ENCODE assay signal across 13 cellular contexts in the genomic region with DNA sequence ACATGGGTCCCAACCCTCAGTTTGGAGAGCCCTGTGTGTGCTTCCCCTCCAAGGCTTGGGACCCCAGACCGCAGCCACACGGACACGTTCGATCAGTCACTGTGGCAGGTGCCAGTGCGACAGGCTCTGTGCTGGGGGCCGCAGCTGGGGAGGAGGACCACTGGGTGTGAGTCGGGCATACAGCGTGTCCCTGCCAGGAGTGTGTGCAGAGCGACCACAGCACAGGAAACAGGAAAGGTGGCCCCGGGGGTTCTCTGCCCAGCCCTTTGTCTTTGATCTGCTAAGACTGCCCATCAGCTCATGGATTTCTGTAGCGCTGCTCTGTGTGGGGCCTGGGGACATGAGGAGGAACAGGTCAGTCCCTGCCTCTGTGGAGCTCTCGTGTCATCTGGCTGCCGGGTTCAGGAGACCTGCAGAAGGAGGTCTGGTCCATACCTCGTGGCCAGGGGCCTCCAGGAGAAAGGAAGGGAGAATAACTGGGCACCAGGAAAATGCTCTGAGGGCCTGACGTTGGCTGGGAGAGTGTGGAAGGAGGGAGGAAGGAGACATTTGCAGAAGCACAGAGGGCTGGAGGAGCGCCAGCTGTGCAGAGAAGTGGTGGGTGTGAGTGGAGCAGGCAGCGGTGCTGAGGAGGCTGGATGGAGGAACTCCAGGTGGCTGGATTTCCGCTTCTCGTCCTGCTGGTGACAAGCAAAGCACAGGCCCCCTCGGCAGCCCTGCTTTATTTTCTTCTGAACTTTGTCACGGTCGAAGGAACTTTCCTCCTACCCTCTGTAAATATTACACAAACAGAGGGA. TPM values are rescaled to one million over a fixed set of nuclear protein-coding genes. Genes with fewer than 3 reads are reported as not detected.
DNase-seq lines count a peak whose midpoint lies in the region; ATAC-seq and TF ChIP-seq lines count a peak whose summit lies in the region.
"Had no signal": no experiment of that assay in that cellular context is flagged by ENCODE, and none has a peak within 500 bp of the region (broad histone marks: within the 10 kb centered on the region; RNA-seq: fewer than 3 reads in every experiment).

No MANE protein-coding gene starts in this region.

- no peak for TF ChIP-seq EP300 in stomach (IDR thresholded peaks at IDR 0.05)

- H3K27me3 Mint-ChIP-seq in activated CD8-positive, alpha-beta T cell treated with anti-CD3 and anti-CD28 coated beads, Interleukin-2, amount 10 ng/mL, durations not matched to agents 7 days and 5 days (ENCODE audit: low read depth) = no peaks in the 10 kb centered on the region
- no peaks in the 10 kb centered on the region for H3K27me3 Mint-ChIP-seq in activated CD8-positive, alpha-beta T cell treated with anti-CD3 and anti-CD28 coated beads for 36 hours
- H3K27me3 Mint-ChIP-seq: activated naive CD4-positive, alpha-beta T cell treated with anti-CD3 and anti-CD28 coated beads, Interleukin-2, amount 10 ng/mL, durations not matched to agents 7 days and 5 days had no signal

- 62 to 75% (median 75%) methylated on average over 18 to 22 of the region's 22 CpGs for WGBS in stomach, 5 donors

- H3K4me3 Mint-ChIP-seq in activated CD8-positive, alpha-beta T cell treated with anti-CD3 and anti-CD28 coated beads, Interleukin-2, amount 10 ng/mL, durations not matched to agents 7 days and 5 days = no peak overlapping the region
- no peak overlapping the region for H3K4me3 Mint-ChIP-seq in activated CD8-positive, alpha-beta T cell treated with anti-CD3 and anti-CD28 coated beads for 36 hours
- H3K4me3 Mint-ChIP-seq: activated naive CD4-positive, alpha-beta T cell treated with anti-CD3 and anti-CD28 coated beads, Interleukin-2, amount 10 ng/mL, durations not matched to agents 7 days and 5 days had no signal

- H3K36me3 Mint-ChIP-seq in activated CD8-positive, alpha-beta T cell treated with anti-CD3 and anti-CD28 coated beads, Interleukin-2, amount 10 ng/mL, durations not matched to agents 7 days and 5 days (ENCODE audit: low read depth) = peaks cover 39% of the 10 kb centered on the region
- H3K36me3 Mint-ChIP-seq in activated CD8-positive, alpha-beta T cell treated with anti-CD3 and anti-CD28 coated beads for 36 hours (ENCODE audit: low read depth) = peaks cover 17% of the 10 kb centered on the region

- no peak for TF ChIP-seq CTCF in activated CD8-positive, alpha-beta T cell treated with anti-CD3 and anti-CD28 coated beads for 36 hours (IDR thresholded peaks at IDR 0.05)
- TF ChIP-seq CTCF in Loucy (conservative IDR thresholded peaks at IDR 0.05; ENCODE audit: low read length) = no peak
- TF ChIP-seq CTCF in left ventricle myocardium inferior (IDR thresholded peaks at IDR 0.05; ENCODE audit: borderline replicate concordance) = no peak
- TF ChIP-seq CTCF in stomach (IDR thresholded peaks at IDR 0.05) = no peak

- no peak for ATAC-seq in activated CD8-positive, alpha-beta T cell treated with anti-CD3 and anti-CD28 coated beads, Interleukin-2, amount 10 ng/mL, durations not matched to agents 7 days and 5 days
- no peak for ATAC-seq in activated CD8-positive, alpha-beta T cell treated with anti-CD3 and anti-CD28 coated beads for 36 hours
- ATAC-seq in HG03159 (IDR thresholded peaks at IDR 0.05; ENCODE audit: unreplicated experiment) = no peak
- no peak for ATAC-seq in GM21576 (IDR thresholded peaks at IDR 0.05; ENCODE audit: unreplicated experiment)

- H4K20me1 ChIP-seq in Loucy (ENCODE audit: insufficient read depth, low read length, poor library complexity, severe bottlenecking) = peaks cover 7% of the 10 kb centered on the region

- H3K27ac Mint-ChIP-seq in activated CD8-positive, alpha-beta T cell treated with anti-CD3 and anti-CD28 coated beads, Interleukin-2, amount 10 ng/mL, durations not matched to agents 7 days and 5 days = peak overlapping the region; percentile 46
- H3K27ac Mint-ChIP-seq in activated CD8-positive, alpha-beta T cell treated with anti-CD3 and anti-CD28 coated beads for 36 hours = no peak overlapping the region
- H3K27ac Mint-ChIP-seq: activated naive CD4-positive, alpha-beta T cell treated with anti-CD3 and anti-CD28 coated beads, Interleukin-2, amount 10 ng/mL, durations not matched to agents 7 days and 5 days had no signal

- no peak for DNase-seq in activated CD8-positive, alpha-beta T cell treated with anti-CD3 and anti-CD28 coated beads, Interleukin-2, amount 10 ng/mL, durations not matched to agents 7 days and 5 days
- DNase-seq in activated CD8-positive, alpha-beta T cell treated with anti-CD3 and anti-CD28 coated beads for 36 hours = no peak
- DNase-seq in left ventricle myocardium inferior = peak; percentile 51
- DNase-seq in stomach = peak; percentile 28
- no peak for DNase-seq in NCI-H1930 (lab: John Stamatoyannopoulos, UW)
- DNase-seq: activated CD8-positive, alpha-beta memory T cell treated with anti-CD3 and anti-CD28 coated beads, Interleukin-2, amount 50 U/mL, for 48 hours; activated naive CD4-positive, alpha-beta T cell treated with anti-CD3 and anti-CD28 coated beads, Interleukin-2, amount 10 ng/mL, durations not matched to agents 7 days and 5 days; kidney glomerular epithelial cell; SJCRH30; WERI-Rb-1 had no signal

- intact Hi-C loops in activated CD8-positive, alpha-beta T cell treated with anti-CD3 and anti-CD28 coated beads for 36 hours (cut with micrococcal nuclease) = no loop called here
- intact Hi-C loops in left ventricle myocardium inferior (cut with micrococcal nuclease) = no loop called here
- intact Hi-C loops in stomach (cut with DNase I; ENCODE audit: low total_unique reads) = loop anchor here (10.0 kb wide), 1 partner anchor 99 kb away; no protein-coding TSS in a partner anchor

- H3K4me1 ChIP-seq in Loucy (ENCODE audit: insufficient read depth, low read length, poor library complexity, severe bottlenecking) (peaks cover 79% of the 10 kb centered on the region), left ventricle myocardium inferior (peaks cover 35% of the 10 kb centered on the region), stomach (peaks cover 12 to 41% (median 19%) of the 10 kb centered on the region in 4 donors)

- peak overlapping the region; percentile 92 for H3K9ac ChIP-seq in Loucy (ENCODE audit: low read depth, low read length, poor library complexity, severe bottlenecking)

- POLR2A ChIA-PET in activated CD8-positive, alpha-beta T cell treated with anti-CD3 and anti-CD28 coated beads, Interleukin-2, amount 10 ng/mL, durations not matched to agents 7 days and 5 days (lab: Charles Lee) = no interaction called here
- POLR2A ChIA-PET in activated CD8-positive, alpha-beta T cell treated with anti-CD3 and anti-CD28 coated beads for 36 hours (lab: Charles Lee) = no interaction called here

- H3K9me3 ChIP-seq in Loucy (ENCODE audit: insufficient read depth, low read depth, low read length) (no peaks in the 10 kb centered on the region), left ventricle myocardium inferior (replicated peaks) (no peaks in the 10 kb centered on the region), stomach (no peaks in the 10 kb centered on the region)
- H3K9me3 ChIP-seq: SJCRH30 had no signal

- peaks cover 82% of the 10 kb centered on the region for H3K79me2 ChIP-seq in Loucy (ENCODE audit: insufficient read depth, low read length)

- peak overlapping the region; percentile 67 for H3K4me3 ChIP-seq in Loucy (ENCODE audit: low read length, poor library complexity, severe bottlenecking)
- H3K4me3 ChIP-seq in left ventricle myocardium inferior = no peak overlapping the region
- H3K4me3 ChIP-seq in stomach = no peak overlapping the region
- H3K4me3 ChIP-seq: SJCRH30 had no signal

- no peaks in the 10 kb centered on the region for H3K36me3 ChIP-seq in Loucy (ENCODE audit: insufficient read depth, low read length)
- no peaks in the 10 kb centered on the region for H3K36me3 ChIP-seq in left ventricle myocardium inferior
- H3K36me3 ChIP-seq in stomach = peaks cover 0 to 3% (median 0%) of the 10 kb centered on the region in 4 donors
- H3K36me3 ChIP-seq: SJCRH30 had no signal

- no peak overlapping the region for H2AFZ ChIP-seq in Loucy (ENCODE audit: low read length)

- no peaks in the 10 kb centered on the region for H3K9me3 Mint-ChIP-seq in activated CD8-positive, alpha-beta T cell treated with anti-CD3 and anti-CD28 coated beads, Interleukin-2, amount 10 ng/mL, durations not matched to agents 7 days and 5 days (ENCODE audit: insufficient read depth)
- no peaks in the 10 kb centered on the region for H3K9me3 Mint-ChIP-seq in activated CD8-positive, alpha-beta T cell treated with anti-CD3 and anti-CD28 coated beads for 36 hours
- H3K9me3 Mint-ChIP-seq: activated naive CD4-positive, alpha-beta T cell treated with anti-CD3 and anti-CD28 coated beads, Interleukin-2, amount 10 ng/mL, durations not matched to agents 7 days and 5 days had no signal

- H3K27me3 ChIP-seq in Loucy (ENCODE audit: insufficient read depth, low read length, poor library complexity, severe bottlenecking) = no peaks in the 10 kb centered on the region
- no peaks in the 10 kb centered on the region for H3K27me3 ChIP-seq in left ventricle myocardium inferior (ENCODE audit: low read depth)
- H3K27me3 ChIP-seq in stomach = no peaks in the 10 kb centered on the region
- H3K27me3 ChIP-seq: SJCRH30 had no signal

- H3F3A ChIP-seq in Loucy (ENCODE audit: low read depth) = 0 out of 2 replicates have a peak, but pooled peaks cover 3% of the 10 kb centered on the region

- no peak for TF ChIP-seq POLR2A in stomach (IDR thresholded peaks at IDR 0.05)

- H3K27ac ChIP-seq in left ventricle myocardium inferior (replicated peaks) (no peak overlapping the region), stomach (no peak overlapping the region)
- H3K27ac ChIP-seq: SJCRH30 had no signal

- CTCF ChIA-PET in activated CD8-positive, alpha-beta T cell treated with anti-CD3 and anti-CD28 coated beads, Interleukin-2, amount 10 ng/mL, durations not matched to agents 7 days and 5 days (lab: Charles Lee) = interaction anchor here (2.5 kb wide), 1 partner anchor 102 kb away, joined by 9 read pairs; no protein-coding TSS in a partner anchor
- CTCF ChIA-PET in activated CD8-positive, alpha-beta T cell treated with anti-CD3 and anti-CD28 coated beads for 36 hours (lab: Charles Lee) = interaction anchor here (1.2 to 1.3 kb wide), 2 partner anchors 14 to 102 kb away, joined by 3 to 5 read pairs; a partner anchor contains a TSS

- no peaks in the 10 kb centered on the region for H3K9me2 ChIP-seq in Loucy (replicated peaks; ENCODE audit: low read depth, low read length)

- H3K4me1 Mint-ChIP-seq in activated CD8-positive, alpha-beta T cell treated with anti-CD3 and anti-CD28 coated beads, Interleukin-2, amount 10 ng/mL, durations not matched to agents 7 days and 5 days (ENCODE audit: low read depth) = peaks cover 66% of the 10 kb centered on the region
- peaks cover 25% of the 10 kb centered on the region for H3K4me1 Mint-ChIP-seq in activated CD8-positive, alpha-beta T cell treated with anti-CD3 and anti-CD28 coated beads for 36 hours (ENCODE audit: low read depth)

- peak overlapping the region; percentile 99 for H3K4me2 ChIP-seq in Loucy (ENCODE audit: low read depth, low read length, poor library complexity, severe bottlenecking)

RNA-seq across cellular contexts. Expression of a gene that starts 4.1 kb away (rescaled TPM):
- 100 to 1,000 TPM; 126 to 130 TPM for total RNA-seq in activated CD8-positive, alpha-beta T cell treated with anti-CD3 and anti-CD28 coated beads, Interleukin-2, amount 10 ng/mL, durations not matched to agents 7 days and 5 days
- 10 to 100 TPM; 90.2 to 93.9 TPM for total RNA-seq in activated CD8-positive, alpha-beta T cell treated with anti-CD3 and anti-CD28 coated beads for 36 hours
- total RNA-seq in left ventricle myocardium inferior (12.5 TPM), stomach (1 to 10 TPM in 3 of 5 donors, not detected in 2; 4.6 to 8.1 (median 6.2) TPM)
- 10 to 100 TPM; 15.9 to 37.1 (median 28.6) TPM for polyA plus RNA-seq in stomach

RNA-seq across cellular contexts. Expression of a gene that starts 4.1 kb away (rescaled TPM):
- total RNA-seq in activated CD8-positive, alpha-beta T cell treated with anti-CD3 and anti-CD28 coated beads, Interleukin-2, amount 10 ng/mL, durations not matched to agents 7 days and 5 days = 10 to 100 TPM; 36.7 to 37.8 TPM
- 10 to 100 TPM; 30.3 to 31.9 TPM for total RNA-seq in activated CD8-positive, alpha-beta T cell treated with anti-CD3 and anti-CD28 coated beads for 36 hours
- 19.9 TPM for total RNA-seq in left ventricle myocardium inferior
- total RNA-seq in stomach = 10 to 100 TPM in 4 of 5 donors, 1 to 10 TPM in 1; 9.9 to 19.1 (median 17.1) TPM
- polyA plus RNA-seq in stomach = 10 to 100 TPM; 17.4 to 22.3 (median 18.7) TPM

RNA-seq across cellular contexts. Expression of a gene that starts 13.3 kb away (rescaled TPM):
- total RNA-seq in activated CD8-positive, alpha-beta T cell treated with anti-CD3 and anti-CD28 coated beads, Interleukin-2, amount 10 ng/mL, durations not matched to agents 7 days and 5 days = 10 to 100 TPM; 79.8 to 82.7 TPM
- 10 to 100 TPM; 40.0 to 44.7 TPM for total RNA-seq in activated CD8-positive, alpha-beta T cell treated with anti-CD3 and anti-CD28 coated beads for 36 hours
- total RNA-seq in left ventricle myocardium inferior = 16.2 TPM
- 100 to 1,000 TPM in 1 of 5 donors, 10 to 100 TPM in 4; 12.8 to 469 (median 25.0) TPM for total RNA-seq in stomach
- 10 to 100 TPM; 25.8 to 36.0 (median 28.7) TPM for polyA plus RNA-seq in stomach

Comparison
In these comparisons a context has a peak if more than half of its experiments do, and no peak if none do; other contexts are left out.
1. DNase-seq: peak in left ventricle myocardium inferior (single experiment) and stomach (single experiment); none in activated CD8-positive, alpha-beta T cell treated with anti-CD3 and anti-CD28 coated beads, Interleukin-2, amount 10 ng/mL, durations not matched to agents 7 days and 5 days (single experiment), activated CD8-positive, alpha-beta T cell treated with anti-CD3 and anti-CD28 coated beads for 36 hours (single experiment) and NCI-H1930 (0 of 2).